3 cellular contexts compared by ENCODE assay signal in the genomic region with DNA sequence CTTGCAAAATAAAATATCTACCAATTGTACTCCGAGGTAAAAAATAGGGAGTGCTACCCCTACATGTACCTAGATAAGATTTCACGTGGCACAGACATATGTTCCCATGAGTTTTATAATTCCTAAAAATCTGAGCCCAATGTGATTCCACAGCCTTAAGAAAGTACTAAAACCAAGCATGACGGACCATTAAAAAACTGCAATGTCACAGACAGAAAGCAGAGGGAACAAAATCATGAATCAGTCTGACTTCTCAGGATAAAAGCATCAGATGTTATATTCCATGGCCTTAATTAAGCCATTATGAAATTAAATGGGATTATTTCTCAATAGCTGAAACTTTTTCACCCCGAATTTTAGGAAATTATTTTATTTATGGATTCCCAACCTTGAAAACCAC.
TF ChIP-seq lines count a peak whose summit lies in the region.

No MANE protein-coding gene starts in this region.

TF ChIP-seq in SK-N-SH, 30 proteins besides CTCF, POLR2A, EP300 and RAD21:
- TF ChIP-seq JUND (IDR thresholded peaks at IDR 0.05) (no peak), REST (IDR thresholded peaks at IDR 0.05; ENCODE audit: low read depth, low read length) (no peak), FOXM1 (IDR thresholded peaks at IDR 0.05; ENCODE audit: low read depth) (no peak)

TF ChIP-seq in SK-N-SH treated with all-trans-retinoic acid at 6 μM for 48 hours, 23 proteins besides CTCF, POLR2A, EP300 and RAD21:
- TF ChIP-seq, protein P1, sequence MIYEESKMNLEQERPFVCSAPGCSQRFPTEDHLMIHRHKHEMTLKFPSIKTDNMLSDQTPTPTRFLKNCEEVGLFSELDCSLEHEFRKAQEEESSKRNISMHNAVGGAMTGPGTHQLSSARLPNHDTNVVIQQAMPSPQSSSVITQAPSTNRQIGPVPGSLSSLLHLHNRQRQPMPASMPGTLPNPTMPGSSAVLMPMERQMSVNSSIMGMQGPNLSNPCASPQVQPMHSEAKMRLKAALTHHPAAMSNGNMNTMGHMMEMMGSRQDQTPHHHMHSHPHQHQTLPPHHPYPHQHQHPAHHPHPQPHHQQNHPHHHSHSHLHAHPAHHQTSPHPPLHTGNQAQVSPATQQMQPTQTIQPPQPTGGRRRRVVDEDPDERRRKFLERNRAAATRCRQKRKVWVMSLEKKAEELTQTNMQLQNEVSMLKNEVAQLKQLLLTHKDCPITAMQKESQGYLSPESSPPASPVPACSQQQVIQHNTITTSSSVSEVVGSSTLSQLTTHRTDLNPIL (CRISPR knock-in tag; IDR thresholded peaks at IDR 0.05; ENCODE audit: low read depth) = no peak
- no peak for TF ChIP-seq ZFP3 (CRISPR knock-in tag; IDR thresholded peaks at IDR 0.05)
- TF ChIP-seq ZNF70 (CRISPR knock-in tag; IDR thresholded peaks at IDR 0.05) = no peak
- TF ChIP-seq ZC3H10 (CRISPR knock-in tag; IDR thresholded peaks at IDR 0.05) = no peak
- TF ChIP-seq, protein P2, sequence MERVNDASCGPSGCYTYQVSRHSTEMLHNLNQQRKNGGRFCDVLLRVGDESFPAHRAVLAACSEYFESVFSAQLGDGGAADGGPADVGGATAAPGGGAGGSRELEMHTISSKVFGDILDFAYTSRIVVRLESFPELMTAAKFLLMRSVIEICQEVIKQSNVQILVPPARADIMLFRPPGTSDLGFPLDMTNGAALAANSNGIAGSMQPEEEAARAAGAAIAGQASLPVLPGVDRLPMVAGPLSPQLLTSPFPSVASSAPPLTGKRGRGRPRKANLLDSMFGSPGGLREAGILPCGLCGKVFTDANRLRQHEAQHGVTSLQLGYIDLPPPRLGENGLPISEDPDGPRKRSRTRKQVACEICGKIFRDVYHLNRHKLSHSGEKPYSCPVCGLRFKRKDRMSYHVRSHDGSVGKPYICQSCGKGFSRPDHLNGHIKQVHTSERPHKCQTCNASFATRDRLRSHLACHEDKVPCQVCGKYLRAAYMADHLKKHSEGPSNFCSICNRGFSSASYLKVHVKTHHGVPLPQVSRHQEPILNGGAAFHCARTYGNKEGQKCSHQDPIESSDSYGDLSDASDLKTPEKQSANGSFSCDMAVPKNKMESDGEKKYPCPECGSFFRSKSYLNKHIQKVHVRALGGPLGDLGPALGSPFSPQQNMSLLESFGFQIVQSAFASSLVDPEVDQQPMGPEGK (CRISPR knock-in tag; IDR thresholded peaks at IDR 0.05; ENCODE audit: borderline replicate concordance) = no peak
- no peak for TF ChIP-seq BACH2 (CRISPR knock-in tag; IDR thresholded peaks at IDR 0.05; ENCODE audit: borderline replicate concordance)
- no peak for TF ChIP-seq OSR1 (CRISPR knock-in tag; IDR thresholded peaks at IDR 0.05)
- no peak for TF ChIP-seq ZNF565 (CRISPR knock-in tag; conservative IDR thresholded peaks at IDR 0.05; ENCODE audit: low read depth)
- TF ChIP-seq TSHZ2 (CRISPR knock-in tag; IDR thresholded peaks at IDR 0.05) = no peak
- TF ChIP-seq ZFP30 (CRISPR knock-in tag; IDR thresholded peaks at IDR 0.05) = no peak
- no peak for TF ChIP-seq PPARA (CRISPR knock-in tag; IDR thresholded peaks at IDR 0.05; ENCODE audit: borderline replicate concordance)
- no peak for TF ChIP-seq ISL1 (CRISPR knock-in tag; IDR thresholded peaks at IDR 0.05)
- no peak for TF ChIP-seq CSDC2 (CRISPR knock-in tag; IDR thresholded peaks at IDR 0.05)
- TF ChIP-seq ARNTL (CRISPR knock-in tag; IDR thresholded peaks at IDR 0.05; ENCODE audit: borderline replicate concordance, low read depth) = no peak
TF ChIP-seq in SK-N-SH treated with all-trans-retinoic acid at 6 μM for 48 hours: peak in this region for 0.

TF ChIP-seq in GM12878, 131 proteins besides CTCF, POLR2A, EP300 and RAD21:
- TF ChIP-seq REST (IDR thresholded peaks at IDR 0.05; ENCODE audit: low read depth, low read length) (no peak), RAD51 (IDR thresholded peaks at IDR 0.05) (no peak), JUNB (IDR thresholded peaks at IDR 0.05) (no peak), ZNF384 (IDR thresholded peaks at IDR 0.05; ENCODE audit: borderline replicate concordance, low read depth, low read length) (no peak), NR2F1 (conservative IDR thresholded peaks at IDR 0.05) (no peak), POU2F2 (IDR thresholded peaks at IDR 0.05; ENCODE audit: borderline replicate concordance, low read depth, low read length) (no peak), ATF7 (IDR thresholded peaks at IDR 0.05; ENCODE audit: low read depth) (no peak), MAX (IDR thresholded peaks at IDR 0.05; ENCODE audit: low read depth, low read length) (no peak), STAT3 (IDR thresholded peaks at IDR 0.05; ENCODE audit: low read depth, low read length) (no peak)
